29 cellular contexts compared by ENCODE assay signal in genomic region chr7:124811341-124811740, GRCh38. TPM values are rescaled to one million over a fixed set of nuclear protein-coding genes. Genes with fewer than 3 reads are reported as not detected.
"Had no signal": no experiment of that assay in that cellular context is flagged by ENCODE, and none has a peak within 500 bp of the region (broad histone marks: within the 10 kb centered on the region; RNA-seq: fewer than 3 reads in every experiment).

No MANE protein-coding gene starts in this region.

- H3K4me2 ChIP-seq: SK-N-SH had no signal

- ATAC-seq: HepG2, Panc1, PC-3, T-cell had no signal

- H3K36me3 ChIP-seq: MG63 had no signal

- H3K36me3 Mint-ChIP-seq: T-cell had no signal

- H3K27me3 ChIP-seq: MG63 had no signal

- H3K4me3 Mint-ChIP-seq: T-cell; T-helper 1 cell treated with Interleukin-12 subunit alpha and Interleukin-12 subunit beta and Interleukin-4 antibody, amounts not matched to agents 30 μg/mL and 1 μg/mL, for 36 hours had no signal

- DNase-seq: IMR-90; Karpas-422; KG1; MG63; NCI-H1092; NCI-H1105 treated with DMSO at 0.1 percent for 48 hours; NCI-H1417 treated with DMSO at 0.1 percent for 48 hours; NCI-H146; NCI-H1694 treated with DMSO at 0.1 percent for 48 hours; NCI-H2029; NCI-H2081 treated with DMSO at 0.1 percent for 48 hours; NCI-H2171; NCI-H226; NCI-H446; NCI-H510A; NCI-H524 treated with DMSO at 0.1 percent for 48 hours; NCI-H69; NCI-H774; NK-92 treated with Interleukin-12 subunit alpha and Interleukin-12 subunit beta, amount 100 ng/mL, for 24 hours; PC-3; SHP77; SK-N-SH; SW 1271; T-cell had no signal

- FAIRE-seq: HepG2 had no signal

- H3K9ac ChIP-seq: SK-N-SH had no signal

- H3K4me1 Mint-ChIP-seq: T-cell had no signal

- H3K9me3 ChIP-seq: MG63, SK-N-SH had no signal

- H3K27ac Mint-ChIP-seq: T-cell; T-helper 1 cell treated with Interleukin-12 subunit alpha and Interleukin-12 subunit beta and Interleukin-4 antibody, amounts not matched to agents 30 μg/mL and 1 μg/mL, for 36 hours had no signal

- H3K4me3 ChIP-seq: MG63 had no signal

- H3K9me3 Mint-ChIP-seq: T-cell; T-helper 1 cell treated with Interleukin-12 subunit alpha and Interleukin-12 subunit beta and Interleukin-4 antibody, amounts not matched to agents 30 μg/mL and 1 μg/mL, for 36 hours had no signal

- H3K27ac ChIP-seq: RWPE1 had no signal

RNA-seq across cellular contexts. Expression of gene GPR37, which starts 45.7 kb away (rescaled TPM):
- total RNA-seq: HepG2, OCI-LY7, T-cell had no signal
- polyA plus RNA-seq: HepG2 had no signal
